In the genomic region with DNA sequence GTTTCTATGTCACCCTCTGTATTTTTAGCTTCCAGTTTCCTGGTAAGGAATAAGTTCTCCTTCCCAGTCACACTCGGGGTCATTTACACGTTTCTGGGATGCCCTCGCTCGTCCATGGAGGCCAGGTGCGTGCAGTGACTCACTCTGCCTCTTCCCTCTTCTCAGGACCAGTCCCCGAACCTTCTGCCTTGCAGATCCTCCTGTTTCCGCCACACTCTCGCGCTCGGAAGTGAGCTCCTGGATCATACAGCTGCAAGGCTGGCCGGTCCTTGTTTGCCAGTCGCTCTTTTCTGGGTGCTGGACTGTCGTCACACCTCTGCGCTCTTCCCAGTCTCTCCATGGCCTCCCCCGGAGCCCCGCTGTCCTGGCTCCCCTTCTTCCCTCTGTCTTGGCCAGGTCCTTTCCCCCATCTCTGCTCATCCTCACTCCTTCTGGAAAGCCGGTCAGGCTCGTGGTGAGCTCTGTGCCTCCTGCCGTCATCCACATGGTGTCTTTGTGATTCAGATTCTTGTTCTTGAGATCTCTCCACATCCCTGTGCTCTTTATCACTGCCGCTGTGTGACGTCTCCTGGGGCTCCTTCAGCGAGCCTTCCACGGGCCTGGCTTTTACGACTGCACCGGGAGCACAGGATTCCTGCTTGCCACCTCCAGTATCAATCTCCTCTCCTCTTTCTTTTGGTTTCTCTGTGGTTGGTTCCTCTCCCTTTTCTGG, we compare ENCODE assay signal across 8 cellular contexts. TPM values are rescaled to one million over a fixed set of nuclear protein-coding genes. Genes with fewer than 3 reads are reported as not detected.
DNase-seq lines count a peak whose midpoint lies in the region; ATAC-seq and TF ChIP-seq lines count a peak whose summit lies in the region.
"Not testable (repeated sequence)": the region's sequence is repeated elsewhere in the genome, so short reads cannot be mapped to it uniquely, and the experiment has no call there.

No MANE protein-coding gene starts in this region.

- not testable (repeated sequence) for H2BK5ac ChIP-seq in mesenchymal stem cell (ENCODE audit: low read depth, low read length, poor library complexity, severe bottlenecking)

- H2BK15ac ChIP-seq in mesenchymal stem cell (ENCODE audit: low read depth, poor library complexity, severe bottlenecking): not testable (repeated sequence)

- not testable (repeated sequence) for H3K23ac ChIP-seq in mesenchymal stem cell (ENCODE audit: low read length in 2 of 2)

- H3K9me3 ChIP-seq in cardiac muscle cell (ENCODE audit: low read depth); mesenchymal stem cell (ENCODE audit: control insufficient read depth, low read length); upper lobe of right lung: not testable (repeated sequence)

- H3K18ac ChIP-seq in mesenchymal stem cell (ENCODE audit: low read depth in 1 of 2, low read length in 2 of 2): not testable (repeated sequence)

- not testable (repeated sequence) for H3K36me3 Mint-ChIP-seq in activated CD8-positive, alpha-beta T cell treated with anti-CD3 and anti-CD28 coated beads for 36 hours (ENCODE audit: low read depth)

- H2BK120ac ChIP-seq in mesenchymal stem cell (ENCODE audit: low read depth, low read length): not testable (repeated sequence)

- not testable (repeated sequence) for H3K9me3 Mint-ChIP-seq in activated CD8-positive, alpha-beta T cell treated with anti-CD3 and anti-CD28 coated beads for 36 hours

- DNase-seq in EH (ENCODE audit: low read depth) (peak; percentile 45), HT1080 (ENCODE audit: low read depth) (peak; percentile 0), brain microvascular endothelial cell (peak; percentile 10), cardiac muscle cell (ENCODE audit: low read depth in 1 of 2, low spot score in 1 of 2) (peak; percentile 6 to 14), mesenchymal stem cell (peak; percentile 6), posterior cingulate gyrus (peak in 7 of 10 donors; percentile 14 to 82 (median 37))
- DNase-seq in activated CD8-positive, alpha-beta T cell treated with anti-CD3 and anti-CD28 coated beads for 36 hours: peak; percentile 2
- not testable (repeated sequence) for DNase-seq in upper lobe of right lung

- not testable (repeated sequence) for H3K4me2 ChIP-seq in mesenchymal stem cell (ENCODE audit: low read length, poor library complexity, severe bottlenecking)

- H3K27me3 ChIP-seq in brain microvascular endothelial cell (replicated peaks); mesenchymal stem cell (ENCODE audit: control insufficient read depth in 1 of 2, insufficient read depth in 1 of 2, low read length in 2 of 2); upper lobe of right lung: not testable (repeated sequence)
- H3K27me3 ChIP-seq in cardiac muscle cell: peaks cover 25% of the 10 kb centered on the region

- H3K4me1 ChIP-seq in cardiac muscle cell (ENCODE audit: low read depth); mesenchymal stem cell (ENCODE audit: control insufficient read depth, insufficient read depth, low read depth, low read length); upper lobe of right lung: not testable (repeated sequence)

- H3K9ac ChIP-seq in mesenchymal stem cell (ENCODE audit: low read length): not testable (repeated sequence)

- not testable (repeated sequence) for H2AFZ ChIP-seq in mesenchymal stem cell (ENCODE audit: low read depth, low read length)

- H3K27me3 Mint-ChIP-seq in activated CD8-positive, alpha-beta T cell treated with anti-CD3 and anti-CD28 coated beads for 36 hours: peaks cover 24% of the 10 kb centered on the region

- H3K4me3 Mint-ChIP-seq in activated CD8-positive, alpha-beta T cell treated with anti-CD3 and anti-CD28 coated beads for 36 hours: peak overlapping the region; percentile 0

- CTCF ChIA-PET in activated CD8-positive, alpha-beta T cell treated with anti-CD3 and anti-CD28 coated beads for 36 hours (lab: Charles Lee): not testable (repeated sequence)

- H3K4me1 Mint-ChIP-seq in activated CD8-positive, alpha-beta T cell treated with anti-CD3 and anti-CD28 coated beads for 36 hours (ENCODE audit: low read depth): not testable (repeated sequence)

- not testable (repeated sequence) for H3K14ac ChIP-seq in mesenchymal stem cell (ENCODE audit: low read length in 2 of 2)

- 2% methylated on average over 21 of the region's 25 CpGs for WGBS in mesenchymal stem cell

- not testable (repeated sequence) for H3K27ac ChIP-seq in brain microvascular endothelial cell; cardiac muscle cell; mesenchymal stem cell (ENCODE audit: low read length, poor library complexity, severe bottlenecking); upper lobe of right lung

- H2BK12ac ChIP-seq in mesenchymal stem cell (ENCODE audit: low read length in 2 of 2): not testable (repeated sequence)

- H4K8ac ChIP-seq in mesenchymal stem cell (ENCODE audit: low read length): not testable (repeated sequence)

- intact Hi-C loops in activated CD8-positive, alpha-beta T cell treated with anti-CD3 and anti-CD28 coated beads for 36 hours (cut with micrococcal nuclease); posterior cingulate gyrus (cut with DNase I); upper lobe of right lung (cut with DNase I): not testable (repeated sequence)

- H3K4ac ChIP-seq in mesenchymal stem cell (ENCODE audit: low read depth in 1 of 2, low read length in 2 of 2): not testable (repeated sequence)

- in situ Hi-C loops in brain microvascular endothelial cell (cut with HindIII; ENCODE audit: low pct_ligation_motif_present, low sequenced_read_pairs): not testable (repeated sequence)

- ATAC-seq in activated CD8-positive, alpha-beta T cell treated with anti-CD3 and anti-CD28 coated beads for 36 hours: not testable (repeated sequence)
- ATAC-seq in upper lobe of right lung: peak; percentile 29

- H3K27ac Mint-ChIP-seq in activated CD8-positive, alpha-beta T cell treated with anti-CD3 and anti-CD28 coated beads for 36 hours: not testable (repeated sequence)

- not testable (repeated sequence) for H2AK5ac ChIP-seq in mesenchymal stem cell (ENCODE audit: low read length, severe bottlenecking)

- not testable (repeated sequence) for H3K36me3 ChIP-seq in brain microvascular endothelial cell (replicated peaks); cardiac muscle cell; mesenchymal stem cell (ENCODE audit: control insufficient read depth in 1 of 2, insufficient read depth in 2 of 2, low read depth in 1 of 2, low read length in 2 of 2); upper lobe of right lung

- not testable (repeated sequence) for TF ChIP-seq CTCF in activated CD8-positive, alpha-beta T cell treated with anti-CD3 and anti-CD28 coated beads for 36 hours (IDR thresholded peaks at IDR 0.05); brain microvascular endothelial cell (IDR thresholded peaks at IDR 0.05; ENCODE audit: low read depth, low read length, missing control alignments); cardiac muscle cell (IDR thresholded peaks at IDR 0.05; ENCODE audit: low read depth, low read length); upper lobe of right lung (IDR thresholded peaks at IDR 0.05)

- not testable (repeated sequence) for H3K4me3 ChIP-seq in brain microvascular endothelial cell (ENCODE audit: low read depth, low read length); cardiac muscle cell; upper lobe of right lung
- H3K4me3 ChIP-seq in mesenchymal stem cell (ENCODE audit: insufficient read depth in 1 of 2, low read depth in 1 of 2, low read length in 2 of 2): peak overlapping the region in 1 of 2 experiments; percentile 37

- H3K79me1 ChIP-seq in mesenchymal stem cell (replicated peaks; ENCODE audit: low read length, poor library complexity, severe bottlenecking): not testable (repeated sequence)

- POLR2A ChIA-PET in activated CD8-positive, alpha-beta T cell treated with anti-CD3 and anti-CD28 coated beads for 36 hours (lab: Charles Lee): not testable (repeated sequence)

- H4K91ac ChIP-seq in mesenchymal stem cell (ENCODE audit: low read length): not testable (repeated sequence)

RNA-seq across cellular contexts. Expression of a gene that starts 55.6 kb away (rescaled TPM):
- total RNA-seq in HT1080 (2014; rRNA removed; shearing (Covaris generic)): 0.10 TPM in 1 of 2 replicates, not detected in the other
- polyA plus RNA-seq in HT1080 (2015; cell fraction: cytosol; rRNA removed): 0.15 TPM in 1 of 2 replicates, not detected in the other
- polyA plus RNA-seq in HT1080 (2015; cell fraction: nucleus; rRNA removed): 0.10 and 0.16 TPM in 2 replicates
- 1 to 10 TPM; 1.7 to 2.4 TPM for total RNA-seq in activated CD8-positive, alpha-beta T cell treated with anti-CD3 and anti-CD28 coated beads for 36 hours
- total RNA-seq in cardiac muscle cell: 0.11 and 0.15 TPM in 2 replicates
- 0.24 and 1.1 TPM in 2 replicates for polyA plus RNA-seq in cardiac muscle cell
- 0.04 TPM for polyA plus RNA-seq in mesenchymal stem cell (2013, experiment 1 of 2)
- polyA plus RNA-seq in mesenchymal stem cell (2013, experiment 2 of 2): 0.04 TPM
- 10.9 TPM for total RNA-seq in upper lobe of right lung
